Comparison of ENCODE assay signal across 8 cellular contexts in genomic region chr17:1643293-1643998, GRCh38. TPM values are rescaled to one million over a fixed set of nuclear protein-coding genes. Genes with fewer than 3 reads are reported as not detected.
DNase-seq lines count a peak whose midpoint lies in the region; ATAC-seq and TF ChIP-seq lines count a peak whose summit lies in the region.

No MANE protein-coding gene starts in this region.

- DNase-seq in CD4-positive, alpha-beta T cell = peak; percentile 38 to 85 (median 65)
- peak; percentile 16 to 29 for DNase-seq in activated CD4-positive, alpha-beta T cell treated with anti-CD3 and anti-CD28 coated beads for 24 hours (ENCODE audit: low read depth in 2 of 2)
- DNase-seq in dorsolateral prefrontal cortex (peak in 2 of 10 donors; percentile 40 to 64), mesendoderm (peak; percentile 81), thoracic aorta (ENCODE audit: low spot score) (no peak), A172 (ENCODE audit: low spot score) (no peak)

- no peak overlapping the region for H4K5ac ChIP-seq in mesendoderm (ENCODE audit: low read length)

- H2AK5ac ChIP-seq in mesendoderm (ENCODE audit: low read length) = no peak overlapping the region

- H3K79me1 ChIP-seq in mesendoderm (ENCODE audit: low read length) = no peaks in the 10 kb centered on the region

- H3K4ac ChIP-seq in mesendoderm (ENCODE audit: low read depth, low read length) = no peak overlapping the region

- H3K27ac ChIP-seq in CD4-positive, alpha-beta T cell (ENCODE audit: low read depth, low read length) = no peak overlapping the region
- H3K27ac ChIP-seq in dorsolateral prefrontal cortex = peak overlapping the region in 47 of 59 donors; percentile 35 to 87 (median 69)
- H3K27ac ChIP-seq in mesendoderm (ENCODE audit: low read depth, low read length) = no peak overlapping the region
- H3K27ac ChIP-seq in thoracic aorta = no peak overlapping the region

- no peaks in the 10 kb centered on the region for H3K9me3 Mint-ChIP-seq in CD4-positive, alpha-beta T cell

- no peaks in the 10 kb centered on the region for H3K9me3 ChIP-seq in CD4-positive, alpha-beta T cell (ENCODE audit: control insufficient read depth, low read length)
- no peaks in the 10 kb centered on the region for H3K9me3 ChIP-seq in thoracic aorta

- H3K56ac ChIP-seq in mesendoderm (ENCODE audit: low read length) = peak overlapping the region; percentile 79

- H3K4me3 ChIP-seq in dorsolateral prefrontal cortex (peak overlapping the region; percentile 31 to 71 (median 54)), mesendoderm (ENCODE audit: low read length) (peak overlapping the region; percentile 15), thoracic aorta (peak overlapping the region; percentile 73)

- intact Hi-C loops in CD4-positive, alpha-beta T cell (cut with DNase I, micrococcal nuclease) = no loop called here
- intact Hi-C loops in dorsolateral prefrontal cortex (cut with DNase I) = no loop called here

- H3K9ac ChIP-seq in mesendoderm (ENCODE audit: low read length) = peak overlapping the region; percentile 54

- H3K4me1 Mint-ChIP-seq in CD4-positive, alpha-beta T cell (ENCODE audit: low read depth) = peaks cover 21% of the 10 kb centered on the region

- no peak overlapping the region for H3K18ac ChIP-seq in mesendoderm (ENCODE audit: low read length)

- no peak overlapping the region for H3K23ac ChIP-seq in mesendoderm (ENCODE audit: low read length)

- H3K36me3 Mint-ChIP-seq in CD4-positive, alpha-beta T cell (ENCODE audit: low read depth) = peaks cover 4% of the 10 kb centered on the region

- no peak overlapping the region for H2BK5ac ChIP-seq in mesendoderm (ENCODE audit: low read length)

- no peaks in the 10 kb centered on the region for H3K79me2 ChIP-seq in mesendoderm (ENCODE audit: control insufficient read depth, insufficient read depth, low read length)

- no peaks in the 10 kb centered on the region for H3K27me3 Mint-ChIP-seq in CD4-positive, alpha-beta T cell

- H2BK120ac ChIP-seq in mesendoderm (ENCODE audit: low read depth, low read length) = no peak overlapping the region

- H3K36me3 ChIP-seq in mesendoderm (ENCODE audit: control insufficient read depth, insufficient read depth, low read length) (no peaks in the 10 kb centered on the region), thoracic aorta (no peaks in the 10 kb centered on the region)

- H3K4me3 Mint-ChIP-seq in CD4-positive, alpha-beta T cell = no peak overlapping the region

- H2BK15ac ChIP-seq in mesendoderm (replicated peaks; ENCODE audit: low read depth) = no peak overlapping the region

- H3K4me1 ChIP-seq in mesendoderm (ENCODE audit: control insufficient read depth, low read depth, low read length) = peaks cover 8% of the 10 kb centered on the region
- peaks cover 6 to 20% of the 10 kb centered on the region in 2 donors for H3K4me1 ChIP-seq in thoracic aorta (ENCODE audit: control insufficient read depth in 1 of 2, low read depth in 2 of 2)

- ATAC-seq in CD4-positive, alpha-beta T cell (ENCODE audit: poor library complexity) = peak; percentile 90
- ATAC-seq in HG02798 (IDR thresholded peaks at IDR 0.05; ENCODE audit: poor library complexity, unreplicated experiment) (peak; percentile 23), thoracic aorta (ENCODE audit: insufficient number of reproducible peaks, low FRiP score, low read depth) (no peak), HG03175 (IDR thresholded peaks at IDR 0.05; ENCODE audit: unreplicated experiment) (no peak)

- TF ChIP-seq CTCF in CD4-positive, alpha-beta T cell (IDR thresholded peaks at IDR 0.05) = no peak
- TF ChIP-seq CTCF in dorsolateral prefrontal cortex (IDR thresholded peaks at IDR 0.05 in 54 of 56, conservative IDR thresholded peaks at IDR 0.05 in 2 of 56; ENCODE audit: low read depth in 1 of 56, partially characterized antibody in 56 of 56) (peak in 16 of 56 donors; percentile 10 to 31 (median 18)), thoracic aorta (IDR thresholded peaks at IDR 0.05) (no peak)

- H4K8ac ChIP-seq in mesendoderm (ENCODE audit: low read depth, low read length) = no peak overlapping the region

- no peaks in the 10 kb centered on the region for H3K27me3 ChIP-seq in CD4-positive, alpha-beta T cell (ENCODE audit: control insufficient read depth, insufficient read depth, low read length)
- H3K27me3 ChIP-seq in dorsolateral prefrontal cortex (no peaks in the 10 kb centered on the region), mesendoderm (ENCODE audit: insufficient read depth, low read length, poor library complexity) (no peaks in the 10 kb centered on the region), thoracic aorta (replicated peaks; ENCODE audit: insufficient read depth) (no peaks in the 10 kb centered on the region)

- no CpG with 5 or more reads among the region's 90 CpGs for WGBS in mesendoderm (ENCODE audit: extremely low coverage, insufficient coverage, low lambda C conversion rate)

- CTCF ChIA-PET in CD4-positive, alpha-beta T cell (lab: Charles Lee) = interaction anchor here (1.4 kb wide), 1 partner anchor 14 kb away, joined by 6 read pairs; no protein-coding TSS in a partner anchor

- H3K4me2 ChIP-seq in mesendoderm (ENCODE audit: low read length) = peak overlapping the region; percentile 73

- POLR2A ChIA-PET in CD4-positive, alpha-beta T cell (lab: Charles Lee) = interaction anchor here (0.6 to 0.7 kb wide), 2 partner anchors 15 to 121 kb away, joined by 3 read pairs; no protein-coding TSS in a partner anchor

- no peak overlapping the region for H3K27ac Mint-ChIP-seq in CD4-positive, alpha-beta T cell

RNA-seq across cellular contexts. Expression of gene SCARF1, which starts 2.1 kb away (rescaled TPM):
- under 1 TPM; 0.41 to 0.45 TPM for total RNA-seq in CD4-positive, alpha-beta T cell
- total RNA-seq in dorsolateral prefrontal cortex (10 to 100 TPM in 39 of 120 experiments, 1 to 10 TPM in 81; 5.1 to 21.7 (median 8.7) TPM), thoracic aorta (10 to 100 TPM; 17.6 to 19.1 TPM)
- 0.97 TPM for polyA plus RNA-seq in mesendoderm (2013, experiment 1 of 2)
- 1.1 TPM for polyA plus RNA-seq in mesendoderm (2013, experiment 2 of 2)
- 1.0 and 1.1 TPM in 2 replicates for total RNA-seq in A172 (2014; rRNA removed; shearing (Covaris generic))

RNA-seq across cellular contexts. Expression of gene RILP, which starts 6.2 kb away (rescaled TPM):
- 1 to 10 TPM; 1.3 to 1.5 TPM for total RNA-seq in CD4-positive, alpha-beta T cell
- total RNA-seq in dorsolateral prefrontal cortex = 10 to 100 TPM in 111 of 120 experiments, 1 to 10 TPM in 9; 5.3 to 27.4 (median 14.8) TPM
- 8.7 TPM for polyA plus RNA-seq in mesendoderm (2013, experiment 1 of 2)
- 8.5 TPM for polyA plus RNA-seq in mesendoderm (2013, experiment 2 of 2)
- total RNA-seq in thoracic aorta = 10 to 100 TPM; 16.1 to 38.9 TPM
- total RNA-seq in A172 (2014; rRNA removed; shearing (Covaris generic)) = 5.6 and 20.3 TPM in 2 replicates

RNA-seq across cellular contexts. Expression of gene SLC43A2, which starts 14.8 kb away (rescaled TPM):
- 10 to 100 TPM in 1 of 2 experiments, 1 to 10 TPM in 1; 9.0 to 10.2 TPM for total RNA-seq in CD4-positive, alpha-beta T cell
- total RNA-seq in dorsolateral prefrontal cortex (10 to 100 TPM; 27.7 to 80.6 (median 45.9) TPM), thoracic aorta (10 to 100 TPM; 21.1 to 21.9 TPM)
- 6.4 TPM for polyA plus RNA-seq in mesendoderm (2013, experiment 1 of 2)
- polyA plus RNA-seq in mesendoderm (2013, experiment 2 of 2) = 7.3 TPM
- 6.5 and 8.0 TPM in 2 replicates for total RNA-seq in A172 (2014; rRNA removed; shearing (Covaris generic))

RNA-seq across cellular contexts. Expression of gene PRPF8, which starts 41.2 kb away (rescaled TPM):
- 100 to 1,000 TPM; 550 to 572 TPM for total RNA-seq in CD4-positive, alpha-beta T cell
- total RNA-seq in dorsolateral prefrontal cortex (100 to 1,000 TPM; 220 to 305 (median 265) TPM), thoracic aorta (100 to 1,000 TPM; 184 to 186 TPM)
- polyA plus RNA-seq in mesendoderm (2013, experiment 1 of 2) = 158 TPM
- 144 TPM for polyA plus RNA-seq in mesendoderm (2013, experiment 2 of 2)
- total RNA-seq in A172 (2014; rRNA removed; shearing (Covaris generic)) = 77.9 and 90.5 TPM in 2 replicates

Comparison
In these comparisons a context has a peak if more than half of its experiments do, and no peak if none do; other contexts are left out.
1. ATAC-seq: peak in CD4-positive, alpha-beta T cell (single experiment) and HG02798 (single experiment); none in thoracic aorta (single experiment) and HG03175 (single experiment).
2. DNase-seq: peak in CD4-positive, alpha-beta T cell (10 of 10), activated CD4-positive, alpha-beta T cell treated with anti-CD3 and anti-CD28 coated beads for 24 hours (2 of 2) and mesendoderm (single experiment); none in thoracic aorta (single experiment) and A172 (single experiment).
3. H3K27ac ChIP-seq: peak in dorsolateral prefrontal cortex (47 of 59); none in CD4-positive, alpha-beta T cell (single experiment), mesendoderm (single experiment) and thoracic aorta (0 of 2).
4. H3K4me3 ChIP-seq: peak in every context shown above with its lines; median percentile 73 in thoracic aorta; 54 in dorsolateral prefrontal cortex; 15 in mesendoderm.